In the genomic region with DNA sequence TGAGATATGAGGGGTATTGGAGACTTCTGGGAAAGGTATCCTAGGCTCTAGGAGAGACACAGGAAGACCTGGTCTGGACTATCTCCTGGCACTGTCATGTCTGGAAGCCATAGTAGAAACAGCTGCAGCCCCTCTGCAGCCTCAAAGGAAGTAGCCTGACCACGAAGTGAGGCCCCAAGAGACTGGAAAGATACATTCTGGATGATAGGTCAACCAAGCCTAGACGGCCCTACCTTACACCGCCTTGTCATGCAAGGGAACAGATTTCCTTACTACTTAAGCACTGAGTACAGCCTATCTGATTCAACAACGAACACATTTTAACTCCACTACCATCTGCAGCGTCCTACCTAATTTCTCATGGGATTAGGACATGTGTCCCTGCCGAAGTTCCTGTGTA, we compare ENCODE assay signal across 8 cellular contexts. TPM values are rescaled to one million over a fixed set of nuclear protein-coding genes. Genes with fewer than 3 reads are reported as not detected.
A peak's percentile ranks its signal among the peaks of the same experiment; 100 is the strongest.
DNase-seq lines count a peak whose midpoint lies in the region; ATAC-seq and TF ChIP-seq lines count a peak whose summit lies in the region.

No MANE protein-coding gene starts in this region.

- H3K9me3 Mint-ChIP-seq in activated naive CD4-positive, alpha-beta T cell treated with anti-CD3 and anti-CD28 coated beads, Interleukin-2, amount 50 U/mL, for 72 hours, result no peaks in the 10 kb centered on the region

- CTCF ChIA-PET in RWPE1 (lab: Yijun Ruan, JAX), result no interaction called here

- H3K27ac ChIP-seq in RWPE1 (peak overlapping the region; percentile 88), layer of hippocampus (ENCODE audit: low read depth, low read length) (peak overlapping the region; percentile 85), tibial artery (peak overlapping the region; percentile 42 to 74)

- H3K27me3 ChIP-seq in layer of hippocampus (ENCODE audit: control insufficient read depth, insufficient read depth, low read length), result no peaks in the 10 kb centered on the region
- no peaks in the 10 kb centered on the region for H3K27me3 ChIP-seq in tibial artery

- H3K9me3 ChIP-seq in tibial artery, result no peaks in the 10 kb centered on the region

- intact Hi-C loops in tibial artery (cut with DNase I; ENCODE audit: low total_unique reads), result no loop called here

- POLR2A ChIA-PET in RWPE1 (lab: Yijun Ruan, JAX; ENCODE audit: low non-redundant PET), result no interaction called here

- peaks cover 50 to 98% (median 85%) of the 10 kb centered on the region in 3 donors for H3K36me3 ChIP-seq in tibial artery

- H3K4me1 ChIP-seq in tibial artery, result peaks cover 0 to 26% (median 10%) of the 10 kb centered on the region in 4 donors

- no peak overlapping the region for H3K4me3 ChIP-seq in tibial artery

- H3K36me3 Mint-ChIP-seq in activated naive CD4-positive, alpha-beta T cell treated with anti-CD3 and anti-CD28 coated beads, Interleukin-2, amount 50 U/mL, for 72 hours, result peaks cover 0 to 7% of the 10 kb centered on the region in 2 donors

- DNase-seq in activated naive CD4-positive, alpha-beta T cell treated with anti-CD3 and anti-CD28 coated beads, Interleukin-2, amount 50 U/mL, for 72 hours (ENCODE audit: low spot score in 2 of 2), result no peak
- no peak for DNase-seq in activated naive CD4-positive, alpha-beta T cell treated with Interleukin-2 at 50 U/mL for 16 hours
- DNase-seq in RWPE1 (ENCODE audit: low spot score), result no peak
- no peak for DNase-seq in tibial artery
- DNase-seq in NCI-H510A treated with DMSO at 0.1 percent for 48 hours (lab: John Stamatoyannopoulos, UW), result no peak

- TF ChIP-seq CTCF in RWPE1 (conservative IDR thresholded peaks at IDR 0.05; ENCODE audit: low read depth), result no peak
- TF ChIP-seq CTCF in tibial artery (IDR thresholded peaks at IDR 0.05), result no peak

- no peak for ATAC-seq in activated naive CD4-positive, alpha-beta T cell treated with anti-CD3 and anti-CD28 coated beads, Interleukin-2, amount 50 U/mL, for 72 hours
- ATAC-seq in HG03457 (IDR thresholded peaks at IDR 0.05; ENCODE audit: unreplicated experiment), result no peak
- ATAC-seq in HG03175 (IDR thresholded peaks at IDR 0.05; ENCODE audit: unreplicated experiment), result no peak

- peak overlapping the region; percentile 85 to 93 for H3K27ac Mint-ChIP-seq in activated naive CD4-positive, alpha-beta T cell treated with anti-CD3 and anti-CD28 coated beads, Interleukin-2, amount 50 U/mL, for 72 hours

RNA-seq across cellular contexts. Expression of gene UQCR10, which starts 31.1 kb away (rescaled TPM):
- 100 to 1,000 TPM in 1 of 2 donors, 10 to 100 TPM in 1; 72.2 to 107 TPM for total RNA-seq in activated naive CD4-positive, alpha-beta T cell treated with anti-CD3 and anti-CD28 coated beads, Interleukin-2, amount 50 U/mL, for 72 hours

RNA-seq across cellular contexts. Expression of gene ZMAT5, which starts 31.5 kb away (rescaled TPM):
- total RNA-seq in activated naive CD4-positive, alpha-beta T cell treated with anti-CD3 and anti-CD28 coated beads, Interleukin-2, amount 50 U/mL, for 72 hours, result 10 to 100 TPM; 16.3 to 18.6 TPM

RNA-seq across cellular contexts. Expression of gene ASCC2, which starts 39.8 kb away (rescaled TPM):
- total RNA-seq in activated naive CD4-positive, alpha-beta T cell treated with anti-CD3 and anti-CD28 coated beads, Interleukin-2, amount 50 U/mL, for 72 hours, result 10 to 100 TPM; 55.0 to 73.2 TPM
